In the genomic region with DNA sequence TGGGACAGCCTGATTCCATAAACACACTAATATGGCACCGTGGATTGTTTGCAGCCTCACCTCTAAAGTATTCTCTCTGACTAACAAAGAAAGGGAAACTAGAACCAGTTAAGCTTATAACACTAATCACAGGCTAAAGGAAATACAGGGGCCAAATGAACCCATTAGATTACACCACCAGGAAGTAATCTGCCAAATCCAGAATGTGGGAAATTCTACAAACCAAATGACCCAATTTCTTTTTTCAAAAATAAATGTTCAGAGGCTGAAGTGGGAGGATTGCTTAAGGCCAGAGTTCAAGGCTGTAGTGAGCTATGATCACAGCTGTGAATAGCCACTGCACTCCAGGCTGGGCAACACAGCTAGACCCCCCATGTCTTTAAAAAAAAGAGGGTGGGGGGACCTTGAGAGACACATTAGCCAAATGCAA, we compare ENCODE assay signal across 8 cellular contexts. TPM values are rescaled to one million over a fixed set of nuclear protein-coding genes. Genes with fewer than 3 reads are reported as not detected.
A peak's percentile ranks its signal among the peaks of the same experiment; 100 is the strongest.
DNase-seq lines count a peak whose midpoint lies in the region; ATAC-seq and TF ChIP-seq lines count a peak whose summit lies in the region.

No MANE protein-coding gene starts in this region.

- peaks cover 16% of the 10 kb centered on the region for H3K4me1 ChIP-seq in mucosa of stomach (ENCODE audit: control insufficient read depth, insufficient read depth, low read length)

- no peaks in the 10 kb centered on the region for H3K9me3 ChIP-seq in mucosa of stomach (ENCODE audit: control insufficient read depth, low read length)

- no peak for TF ChIP-seq CTCF in cardiac fibroblast (IDR thresholded peaks at IDR 0.05; ENCODE audit: low read depth, low read length)

- no peaks in the 10 kb centered on the region for H3K27me3 ChIP-seq in mucosa of stomach (ENCODE audit: control insufficient read depth, insufficient read depth, low read length)

- H3K4me3 ChIP-seq in cardiac fibroblast (replicated peaks in 1 of 2; ENCODE audit: low read depth in 2 of 2, low read length in 2 of 2): no peak overlapping the region
- peak overlapping the region; percentile 85 for H3K4me3 ChIP-seq in mucosa of stomach (ENCODE audit: low read length)

- ATAC-seq in HG03159 (IDR thresholded peaks at IDR 0.05; ENCODE audit: unreplicated experiment): no peak
- ATAC-seq in HG03520 (IDR thresholded peaks at IDR 0.05; ENCODE audit: unreplicated experiment): no peak
- ATAC-seq in HG02763 (IDR thresholded peaks at IDR 0.05; ENCODE audit: unreplicated experiment): no peak

- no peaks in the 10 kb centered on the region for H3K36me3 ChIP-seq in mucosa of stomach (ENCODE audit: control insufficient read depth, insufficient read depth, low read length)

- H3K9ac ChIP-seq in mucosa of stomach (ENCODE audit: low read length): peak overlapping the region; percentile 100

- peak; percentile 43 for DNase-seq in EL
- DNase-seq in M059J (ENCODE audit: low read depth): peak; percentile 53
- DNase-seq in cardiac fibroblast (ENCODE audit: low read depth in 2 of 2): peak; percentile 45 to 51
- DNase-seq in NCI-H2171 treated with DMSO at 0.1 percent for 48 hours (lab: John Stamatoyannopoulos, UW): no peak

RNA-seq across cellular contexts. Expression of a gene that starts 1.5 kb away (rescaled TPM):
- total RNA-seq in M059J (2014; rRNA removed; shearing (Covaris generic)): 34.7 and 35.9 TPM in 2 replicates

RNA-seq across cellular contexts. Expression of a gene that starts 58.4 kb away (rescaled TPM):
- 33.0 and 50.2 TPM in 2 replicates for total RNA-seq in M059J (2014; rRNA removed; shearing (Covaris generic))
